ENCODE assay signal across 15 cellular contexts in genomic region chr10:72470670-72471069, GRCh38.
"Had no signal": no experiment of that assay in that cellular context is flagged by ENCODE, and none has a peak within 500 bp of the region (broad histone marks: within the 10 kb centered on the region; RNA-seq: fewer than 3 reads in every experiment).

No MANE protein-coding gene starts in this region.

- H3K4me3 ChIP-seq: cardiac muscle cell, psoas muscle, spleen, stomach, testis had no signal

- H3K9me3 Mint-ChIP-seq: activated naive CD4-positive, alpha-beta T cell treated with anti-CD3 and anti-CD28 coated beads, Interleukin-2, amount 50 U/mL, for 72 hours had no signal

- H3K9me3 ChIP-seq: psoas muscle, stomach, testis had no signal

- H3K27ac ChIP-seq: cardiac muscle cell, epithelial cell of prostate, psoas muscle, stomach, testis, WERI-Rb-1 had no signal

- H3K4me3 Mint-ChIP-seq: nephron progenitor cell had no signal

- H3K4me1 Mint-ChIP-seq: nephron progenitor cell had no signal

- H3K27me3 ChIP-seq: cardiac muscle cell, spleen, stomach, testis had no signal

- H3K36me3 ChIP-seq: cardiac muscle cell had no signal

- H3K27ac Mint-ChIP-seq: activated naive CD4-positive, alpha-beta T cell treated with anti-CD3 and anti-CD28 coated beads, Interleukin-2, amount 50 U/mL, for 72 hours; nephron progenitor cell had no signal

- H3K4me1 ChIP-seq: psoas muscle, stomach, testis had no signal

- DNase-seq: activated CD4-positive, alpha-beta T cell treated with anti-CD3 and anti-CD28 coated beads, Interleukin-2, amount 50 U/mL, for 48 hours; activated effector memory CD4-positive, alpha-beta T cell treated with Interleukin-2 at 50 U/mL for 16 hours; head of caudate nucleus; kidney glomerular epithelial cell; nephron progenitor cell; psoas muscle; spleen; stimulated activated CD4-positive, alpha-beta T cell treated with anti-CD3 and anti-CD28 coated beads, Interleukin-1b, Interleukin-23, amount 100 ng/mL, for 48 hours; stomach; testis; WERI-Rb-1 had no signal

- ATAC-seq: activated naive CD4-positive, alpha-beta T cell treated with anti-CD3 and anti-CD28 coated beads, Interleukin-2, amount 50 U/mL, for 72 hours; psoas muscle; sciatic nerve had no signal
